Comparison of ENCODE assay signal across 1 cellular context in the genomic region with DNA sequence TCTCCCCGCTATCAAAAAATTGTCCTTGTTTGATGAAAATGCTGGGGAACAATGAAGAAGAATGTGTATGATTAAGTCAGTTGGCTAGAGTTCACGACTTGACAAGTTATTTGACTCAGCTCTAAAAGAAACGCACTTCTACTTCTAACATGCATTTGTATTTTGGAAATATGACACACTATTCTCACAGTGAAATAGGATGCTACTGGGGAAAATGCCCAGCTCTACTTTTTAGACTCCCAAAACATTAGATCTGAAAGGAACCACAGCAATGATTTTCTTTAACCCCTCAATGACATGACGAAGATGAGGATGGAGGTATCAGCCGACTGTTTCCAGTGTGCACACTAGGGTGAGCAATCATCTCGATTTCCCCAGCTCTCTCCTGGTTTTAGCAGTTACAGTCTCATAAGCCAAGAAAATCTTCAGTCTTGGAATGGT.
TF ChIP-seq lines count a peak whose summit lies in the region.

No MANE protein-coding gene starts in this region.

TF ChIP-seq in A549, 52 proteins besides CTCF, POLR2A, EP300 and RAD21 (continued from another document):
- TF ChIP-seq, protein P1, sequence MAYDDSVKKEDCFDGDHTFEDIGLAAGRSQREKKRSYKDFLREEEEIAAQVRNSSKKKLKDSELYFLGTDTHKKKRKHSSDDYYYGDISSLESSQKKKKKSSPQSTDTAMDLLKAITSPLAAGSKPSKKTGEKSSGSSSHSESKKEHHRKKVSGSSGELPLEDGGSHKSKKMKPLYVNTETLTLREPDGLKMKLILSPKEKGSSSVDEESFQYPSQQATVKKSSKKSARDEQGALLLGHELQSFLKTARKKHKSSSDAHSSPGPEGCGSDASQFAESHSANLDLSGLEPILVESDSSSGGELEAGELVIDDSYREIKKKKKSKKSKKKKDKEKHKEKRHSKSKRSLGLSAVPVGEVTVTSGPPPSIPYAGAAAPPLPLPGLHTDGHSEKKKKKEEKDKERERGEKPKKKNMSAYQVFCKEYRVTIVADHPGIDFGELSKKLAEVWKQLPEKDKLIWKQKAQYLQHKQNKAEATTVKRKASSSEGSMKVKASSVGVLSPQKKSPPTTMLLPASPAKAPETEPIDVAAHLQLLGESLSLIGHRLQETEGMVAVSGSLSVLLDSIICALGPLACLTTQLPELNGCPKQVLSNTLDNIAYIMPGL (CRISPR knock-in tag; IDR thresholded peaks at IDR 0.05; ENCODE audit: borderline replicate concordance): no peak
- TF ChIP-seq JUNB (IDR thresholded peaks at IDR 0.05) (no peak), BHLHE40 (IDR thresholded peaks at IDR 0.05; ENCODE audit: low read depth, low read length) (no peak), SREBF2 (IDR thresholded peaks at IDR 0.05) (no peak), JUN (IDR thresholded peaks at IDR 0.05) (no peak)
- TF ChIP-seq, protein P2, sequence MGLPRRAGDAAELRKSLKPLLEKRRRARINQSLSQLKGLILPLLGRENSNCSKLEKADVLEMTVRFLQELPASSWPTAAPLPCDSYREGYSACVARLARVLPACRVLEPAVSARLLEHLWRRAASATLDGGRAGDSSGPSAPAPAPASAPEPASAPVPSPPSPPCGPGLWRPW (IDR thresholded peaks at IDR 0.05): no peak
